ENCODE assay signal across 29 cellular contexts in genomic region chrX:31298881-31299280, GRCh38.
"Had no signal": no experiment of that assay in that cellular context is flagged by ENCODE, and none has a peak within 500 bp of the region (broad histone marks: within the 10 kb centered on the region; RNA-seq: fewer than 3 reads in every experiment).

No MANE protein-coding gene starts in this region.

- H3K27me3 Mint-ChIP-seq: activated CD8-positive, alpha-beta T cell treated with anti-CD3 and anti-CD28 coated beads for 36 hours; activated naive CD8-positive, alpha-beta T cell treated with anti-CD3 and anti-CD28 coated beads, Interleukin-2, amount 50 U/mL, for 24 hours had no signal

- ATAC-seq: activated CD8-positive, alpha-beta T cell treated with anti-CD3 and anti-CD28 coated beads for 36 hours; activated naive CD4-positive, alpha-beta T cell treated with anti-CD3 and anti-CD28 coated beads, Interleukin-2, amount 50 U/mL, for 72 hours; activated naive CD8-positive, alpha-beta T cell treated with anti-CD3 and anti-CD28 coated beads, Interleukin-2, amount 50 U/mL, for 24 hours; body of pancreas; Panc1 had no signal

- H3K4me1 ChIP-seq: ascending aorta, body of pancreas, SJCRH30 had no signal

- H3K4me3 Mint-ChIP-seq: activated CD8-positive, alpha-beta T cell treated with anti-CD3 and anti-CD28 coated beads for 36 hours; activated naive CD8-positive, alpha-beta T cell treated with anti-CD3 and anti-CD28 coated beads, Interleukin-2, amount 50 U/mL, for 24 hours; activated T-cell treated with anti-CD3 and anti-CD28 coated beads, Interleukin-2, amount 50 U/mL, for 24 hours; activated T-helper 1 cell treated with anti-CD3 and anti-CD28 coated beads, Interleukin-12 subunit alpha, Interleukin-12 subunit beta, Interleukin-2, Interleukin-4 antibody, amounts not matched to agents 30 ng/mL and 10 ng/mL and 1 ng/mL, durations not matched to agents 14 hours and 24 hours and 36 hours had no signal

- H3K27ac Mint-ChIP-seq: activated CD8-positive, alpha-beta T cell treated with anti-CD3 and anti-CD28 coated beads for 36 hours; activated naive CD4-positive, alpha-beta T cell treated with anti-CD3 and anti-CD28 coated beads, Interleukin-2, amount 50 U/mL, for 72 hours; activated naive CD8-positive, alpha-beta T cell treated with anti-CD3 and anti-CD28 coated beads, Interleukin-2, amount 50 U/mL, for 24 hours; activated T-cell treated with anti-CD3 and anti-CD28 coated beads, Interleukin-2, amount 50 U/mL, for 24 hours; activated T-helper 1 cell treated with anti-CD3 and anti-CD28 coated beads, Interleukin-12 subunit alpha, Interleukin-12 subunit beta, Interleukin-2, Interleukin-4 antibody, amounts not matched to agents 30 ng/mL and 10 ng/mL and 1 ng/mL, durations not matched to agents 14 hours and 24 hours and 36 hours had no signal

- H3K27ac ChIP-seq: ascending aorta, body of pancreas, cardiac muscle cell, KMS-11, RWPE1, SJCRH30, WERI-Rb-1 had no signal

- H3K9ac ChIP-seq: KMS-11, SK-N-SH had no signal

- H3K4me3 ChIP-seq: ascending aorta, body of pancreas, cardiac muscle cell, SJCRH30 had no signal

- DNase-seq: activated CD4-positive, alpha-beta T cell treated with anti-CD3 and anti-CD28 coated beads for 4 hours; activated CD8-positive, alpha-beta memory T cell treated with anti-CD3 and anti-CD28 coated beads, Interleukin-2, amount 50 U/mL, for 48 hours; activated CD8-positive, alpha-beta T cell treated with anti-CD3 and anti-CD28 coated beads for 36 hours; activated effector memory CD4-positive, alpha-beta T cell treated with Interleukin-2 at 50 U/mL for 16 hours; activated naive CD4-positive, alpha-beta T cell treated with Interleukin-2 at 50 U/mL for 16 hours; activated naive CD8-positive, alpha-beta T cell treated with anti-CD3 and anti-CD28 coated beads, Interleukin-2, amount 50 U/mL, for 24 hours; activated T-cell treated with anti-CD3 and anti-CD28 coated beads, Interleukin-2, amount 50 U/mL, for 24 hours; amniotic stem cell; body of pancreas; NCI-H1092; NCI-H1930; NCI-H2107; NCI-H2171 treated with DMSO at 0.1 percent for 48 hours; NCI-H226; NCI-H526 treated with DMSO at 0.1 percent for 48 hours; NCI-H82; OCI-M1; Right ventricle myocardium superior; SJCRH30; SK-N-SH; T-helper 1 cell; WERI-Rb-1 had no signal

- H3K36me3 ChIP-seq: ascending aorta, cardiac muscle cell, SJCRH30, WERI-Rb-1 had no signal

- H3K4me1 Mint-ChIP-seq: activated naive CD8-positive, alpha-beta T cell treated with anti-CD3 and anti-CD28 coated beads, Interleukin-2, amount 50 U/mL, for 24 hours had no signal

- H3K4me2 ChIP-seq: KMS-11, SK-N-SH had no signal

- H3K27me3 ChIP-seq: ascending aorta, body of pancreas, cardiac muscle cell, SJCRH30 had no signal

- H3K9me3 Mint-ChIP-seq: activated CD8-positive, alpha-beta T cell treated with anti-CD3 and anti-CD28 coated beads for 36 hours; activated naive CD4-positive, alpha-beta T cell treated with anti-CD3 and anti-CD28 coated beads, Interleukin-2, amount 50 U/mL, for 72 hours; activated T-helper 1 cell treated with anti-CD3 and anti-CD28 coated beads, Interleukin-12 subunit alpha, Interleukin-12 subunit beta, Interleukin-2, Interleukin-4 antibody, amounts not matched to agents 30 ng/mL and 10 ng/mL and 1 ng/mL, durations not matched to agents 14 hours and 24 hours and 36 hours had no signal

- H3K36me3 Mint-ChIP-seq: activated naive CD4-positive, alpha-beta T cell treated with anti-CD3 and anti-CD28 coated beads, Interleukin-2, amount 50 U/mL, for 72 hours had no signal

- H3K9me3 ChIP-seq: ascending aorta, body of pancreas, SJCRH30, SK-N-SH had no signal
